ENCODE assay signal across 8 cellular contexts in genomic region chr2:36780231-36780808, GRCh38.
DNase-seq lines count a peak whose midpoint lies in the region; ATAC-seq, FAIRE-seq and TF ChIP-seq lines count a peak whose summit lies in the region.

No MANE protein-coding gene starts in this region.

- H3K9me3 ChIP-seq in Peyer's patch (no peaks in the 10 kb centered on the region), mucosa of descending colon (no peaks in the 10 kb centered on the region)

- H3K36me3 ChIP-seq in Peyer's patch (no peaks in the 10 kb centered on the region), mucosa of descending colon (ENCODE audit: low read depth) (no peaks in the 10 kb centered on the region)

- no peaks in the 10 kb centered on the region for H3K27me3 ChIP-seq in Peyer's patch

- peak; percentile 76 for FAIRE-seq in GM18507 (lab: Jason Lieb, UNC)

- DNase-seq in CD14-positive monocyte (ENCODE audit: low spot score) = no peak
- peak; percentile 29 for DNase-seq in GM18507 (ENCODE audit: extremely low spot score, insufficient read length, low read depth)
- DNase-seq in KBM-7 = peak; percentile 74
- no peak for DNase-seq in Peyer's patch
- peak; percentile 22 for DNase-seq in endothelial cell (ENCODE audit: low spot score)
- DNase-seq in mucosa of descending colon = peak in 1 of 3 donors; percentile 36
- DNase-seq in T-helper 2 cell treated with Interferon-gamma antibody and Interleukin-4, amounts not matched to agents 5 μg/mL and 100 μg/mL, for 36 hours (ENCODE audit: low spot score) = no peak

- no peaks in the 10 kb centered on the region for H3K9me3 Mint-ChIP-seq in CD14-positive monocyte
- H3K9me3 Mint-ChIP-seq in endothelial cell (ENCODE audit: unreplicated experiment) = no peaks in the 10 kb centered on the region
- no peaks in the 10 kb centered on the region for H3K9me3 Mint-ChIP-seq in T-helper 2 cell treated with Interferon-gamma antibody and Interleukin-4, amounts not matched to agents 5 μg/mL and 100 μg/mL, for 36 hours

- intact Hi-C loops in CD14-positive monocyte (cut with micrococcal nuclease) = loop anchor here in 1 of 2 donors (10.0 kb wide), 1 partner anchor 426 kb away; the partner anchor contains the start of gene CRIM1
- intact Hi-C loops in mucosa of descending colon (cut with DNase I, micrococcal nuclease) = no loop called here

- H3K4me3 Mint-ChIP-seq in CD14-positive monocyte (no peak overlapping the region), endothelial cell (ENCODE audit: unreplicated experiment) (no peak overlapping the region)
- H3K4me3 Mint-ChIP-seq in T-helper 2 cell treated with Interferon-gamma antibody and Interleukin-4, amounts not matched to agents 5 μg/mL and 100 μg/mL, for 36 hours = no peak overlapping the region

- H3K4me1 Mint-ChIP-seq in CD14-positive monocyte = peaks cover 14% of the 10 kb centered on the region
- H3K4me1 Mint-ChIP-seq in endothelial cell (ENCODE audit: unreplicated experiment) = peaks cover 22% of the 10 kb centered on the region
- H3K4me1 Mint-ChIP-seq in T-helper 2 cell treated with Interferon-gamma antibody and Interleukin-4, amounts not matched to agents 5 μg/mL and 100 μg/mL, for 36 hours (ENCODE audit: low read depth) = no peaks in the 10 kb centered on the region

- H3K36me3 Mint-ChIP-seq in CD14-positive monocyte (no peaks in the 10 kb centered on the region), endothelial cell (ENCODE audit: low read depth, unreplicated experiment) (no peaks in the 10 kb centered on the region)
- no peaks in the 10 kb centered on the region for H3K36me3 Mint-ChIP-seq in T-helper 2 cell treated with Interferon-gamma antibody and Interleukin-4, amounts not matched to agents 5 μg/mL and 100 μg/mL, for 36 hours (ENCODE audit: low read depth)

- H3K27ac Mint-ChIP-seq in CD14-positive monocyte (no peak overlapping the region), endothelial cell (ENCODE audit: unreplicated experiment) (no peak overlapping the region)
- H3K27ac Mint-ChIP-seq in T-helper 2 cell treated with Interferon-gamma antibody and Interleukin-4, amounts not matched to agents 5 μg/mL and 100 μg/mL, for 36 hours = no peak overlapping the region

- no peak overlapping the region for H3K4me3 ChIP-seq in Peyer's patch
- no peak overlapping the region for H3K4me3 ChIP-seq in mucosa of descending colon

- ATAC-seq in mucosa of descending colon (peak; percentile 61), GM21825 (IDR thresholded peaks at IDR 0.05; ENCODE audit: unreplicated experiment) (no peak)

- in situ Hi-C loops in KBM-7 (cut with MboI; ENCODE audit: low pct_unique_long_range_greater_than_20kb, low sequenced_read_pairs) = loop anchor here (25.0 kb wide), 1 partner anchor 418 kb away; the partner anchor contains the start of gene CRIM1

- no peak overlapping the region for H3K27ac ChIP-seq in Peyer's patch

- TF ChIP-seq POLR2A in Peyer's patch (IDR thresholded peaks at IDR 0.05) = no peak

- H3K27me3 Mint-ChIP-seq in CD14-positive monocyte (ENCODE audit: low read depth in 3 of 3) (peaks cover 0 to 4% (median 0%) of the 10 kb centered on the region in 3 donors), endothelial cell (ENCODE audit: unreplicated experiment) (no peaks in the 10 kb centered on the region)
- H3K27me3 Mint-ChIP-seq in T-helper 2 cell treated with Interferon-gamma antibody and Interleukin-4, amounts not matched to agents 5 μg/mL and 100 μg/mL, for 36 hours (ENCODE audit: low read depth) = peaks cover 13% of the 10 kb centered on the region

- no peaks in the 10 kb centered on the region for H3K4me1 ChIP-seq in Peyer's patch
- peaks cover 4% of the 10 kb centered on the region for H3K4me1 ChIP-seq in mucosa of descending colon (ENCODE audit: low read depth)

- peak; percentile 87 for TF ChIP-seq CTCF in CD14-positive monocyte (IDR thresholded peaks at IDR 0.05)
- peak; percentile 70 to 91 (median 83) for TF ChIP-seq CTCF in Peyer's patch (IDR thresholded peaks at IDR 0.05)
- peak; percentile 92 for TF ChIP-seq CTCF in endothelial cell (IDR thresholded peaks at IDR 0.05; ENCODE audit: unreplicated experiment)
- peak; percentile 64 for TF ChIP-seq CTCF in mucosa of descending colon (IDR thresholded peaks at IDR 0.05)

Comparison
In these comparisons a context has a peak if more than half of its experiments do, and no peak if none do; other contexts are left out.
1. DNase-seq: peak in GM18507 (single experiment), KBM-7 (single experiment) and endothelial cell (single experiment); none in CD14-positive monocyte (single experiment), Peyer's patch (0 of 3) and T-helper 2 cell treated with Interferon-gamma antibody and Interleukin-4, amounts not matched to agents 5 μg/mL and 100 μg/mL, for 36 hours (single experiment).
2. Peak in every context shown above with its lines, with median percentiles within 50 percentile points of each other: CTCF ChIP-seq.